Comparison of ENCODE assay signal across 12 cellular contexts in genomic region chr1:164613176-164613575, GRCh38. TPM values are rescaled to one million over a fixed set of nuclear protein-coding genes. Genes with fewer than 3 reads are reported as not detected.
DNase-seq lines count a peak whose midpoint lies in the region; ATAC-seq and TF ChIP-seq lines count a peak whose summit lies in the region.
"Had no signal": no experiment of that assay in that cellular context is flagged by ENCODE, and none has a peak within 500 bp of the region (broad histone marks: within the 10 kb centered on the region; RNA-seq: fewer than 3 reads in every experiment).

No MANE protein-coding gene starts in this region.

- H3K27ac ChIP-seq in RWPE2 (ENCODE audit: poor library complexity, severe bottlenecking) (no peak overlapping the region), foreskin keratinocyte (no peak overlapping the region), parathyroid adenoma (no peak overlapping the region)

- no peak overlapping the region for H3K4me3 Mint-ChIP-seq in T-helper 2 cell treated with Interferon-gamma antibody and Interleukin-4, amounts not matched to agents 5 μg/mL and 100 μg/mL, for 36 hours
- no peak overlapping the region for H3K4me3 Mint-ChIP-seq in activated CD4-positive, alpha-beta memory T cell treated with anti-CD3 and anti-CD28 coated beads, Interleukin-2, amount 10 ng/mL, durations not matched to agents 7 days and 5 days

- H3K27me3 Mint-ChIP-seq in T-helper 2 cell treated with Interferon-gamma antibody and Interleukin-4, amounts not matched to agents 5 μg/mL and 100 μg/mL, for 36 hours (ENCODE audit: low read depth): no peaks in the 10 kb centered on the region
- H3K27me3 Mint-ChIP-seq in activated CD4-positive, alpha-beta memory T cell treated with anti-CD3 and anti-CD28 coated beads, Interleukin-2, amount 10 ng/mL, durations not matched to agents 7 days and 5 days: no peaks in the 10 kb centered on the region

- H3K9ac ChIP-seq in parathyroid adenoma: no peak overlapping the region

- H3K9me3 ChIP-seq in RWPE2 (ENCODE audit: severe bottlenecking) (no peaks in the 10 kb centered on the region), parathyroid adenoma (ENCODE audit: control insufficient read depth, low read length) (no peaks in the 10 kb centered on the region)

- no peak overlapping the region for H3K4me3 ChIP-seq in RWPE2 (ENCODE audit: severe bottlenecking)
- no peak overlapping the region for H3K4me3 ChIP-seq in parathyroid adenoma (ENCODE audit: low read depth, low read length)

- no peak overlapping the region for H2AFZ ChIP-seq in parathyroid adenoma

- CTCF ChIA-PET in activated CD4-positive, alpha-beta memory T cell treated with anti-CD3 and anti-CD28 coated beads, Interleukin-2, amount 10 ng/mL, durations not matched to agents 7 days and 5 days (lab: Charles Lee): no interaction called here

- H3K27ac Mint-ChIP-seq in T-helper 2 cell treated with Interferon-gamma antibody and Interleukin-4, amounts not matched to agents 5 μg/mL and 100 μg/mL, for 36 hours: no peak overlapping the region
- H3K27ac Mint-ChIP-seq in activated CD4-positive, alpha-beta memory T cell treated with anti-CD3 and anti-CD28 coated beads, Interleukin-2, amount 10 ng/mL, durations not matched to agents 7 days and 5 days: no peak overlapping the region

- H3K9me3 Mint-ChIP-seq in T-helper 2 cell treated with Interferon-gamma antibody and Interleukin-4, amounts not matched to agents 5 μg/mL and 100 μg/mL, for 36 hours: no peaks in the 10 kb centered on the region
- no peaks in the 10 kb centered on the region for H3K9me3 Mint-ChIP-seq in activated CD4-positive, alpha-beta memory T cell treated with anti-CD3 and anti-CD28 coated beads, Interleukin-2, amount 10 ng/mL, durations not matched to agents 7 days and 5 days

- ATAC-seq in RWPE2 (ENCODE audit: low read depth) (peak; percentile 83), foreskin keratinocyte (peak; percentile 87)

- H3K27me3 ChIP-seq in RWPE2 (ENCODE audit: insufficient read depth, poor library complexity, severe bottlenecking) (no peaks in the 10 kb centered on the region), foreskin keratinocyte (no peaks in the 10 kb centered on the region), parathyroid adenoma (ENCODE audit: control insufficient read depth, insufficient read depth, low read length) (no peaks in the 10 kb centered on the region)

- no peaks in the 10 kb centered on the region for H3K4me1 Mint-ChIP-seq in T-helper 2 cell treated with Interferon-gamma antibody and Interleukin-4, amounts not matched to agents 5 μg/mL and 100 μg/mL, for 36 hours (ENCODE audit: low read depth)
- H3K4me1 Mint-ChIP-seq in activated CD4-positive, alpha-beta memory T cell treated with anti-CD3 and anti-CD28 coated beads, Interleukin-2, amount 10 ng/mL, durations not matched to agents 7 days and 5 days: no peaks in the 10 kb centered on the region

- H3K36me3 ChIP-seq in RWPE2 (ENCODE audit: low read depth): no peaks in the 10 kb centered on the region
- no peaks in the 10 kb centered on the region for H3K36me3 ChIP-seq in parathyroid adenoma (ENCODE audit: control insufficient read depth, insufficient read depth, low read length)

- TF ChIP-seq CTCF in RWPE2 (IDR thresholded peaks at IDR 0.05; ENCODE audit: poor library complexity, severe bottlenecking) (no peak), foreskin keratinocyte (conservative IDR thresholded peaks at IDR 0.05) (no peak), parathyroid adenoma (IDR thresholded peaks at IDR 0.05) (no peak)

- H3K79me2 ChIP-seq in parathyroid adenoma: peaks cover 13% of the 10 kb centered on the region

- H3K4me2 ChIP-seq in parathyroid adenoma (ENCODE audit: low read length): peak overlapping the region; percentile 56

- DNase-seq in GM03348 (ENCODE audit: low spot score) (peak; percentile 20), RWPE2 (ENCODE audit: low spot score) (no peak), foreskin keratinocyte (peak; percentile 79 to 88), NCI-H524 treated with DMSO at 0.1 percent for 48 hours (lab: John Stamatoyannopoulos, UW) (no peak), NCI-H2196 (lab: John Stamatoyannopoulos, UW; ENCODE audit: unreplicated experiment) (no peak)
- no peak for DNase-seq in T-helper 2 cell treated with Interferon-gamma antibody and Interleukin-4, amounts not matched to agents 5 μg/mL and 100 μg/mL, for 36 hours (ENCODE audit: low spot score)
- no peak for DNase-seq in activated CD4-positive, alpha-beta memory T cell treated with anti-CD3 and anti-CD28 coated beads, Interleukin-2, amount 10 ng/mL, durations not matched to agents 7 days and 5 days
- DNase-seq: activated T-cell treated with anti-CD3 and anti-CD28 coated beads for 4 hours, C1 segment of cervical spinal cord, erythroblast, left cardiac atrium had no signal

- H3K4me1 ChIP-seq in RWPE2 (ENCODE audit: insufficient read depth, poor library complexity, severe bottlenecking) (peaks cover 22% of the 10 kb centered on the region), foreskin keratinocyte (peaks cover 23% of the 10 kb centered on the region), parathyroid adenoma (peaks cover 18% of the 10 kb centered on the region)

- POLR2A ChIA-PET in activated CD4-positive, alpha-beta memory T cell treated with anti-CD3 and anti-CD28 coated beads, Interleukin-2, amount 10 ng/mL, durations not matched to agents 7 days and 5 days (lab: Charles Lee): no interaction called here

- no peaks in the 10 kb centered on the region for H3K36me3 Mint-ChIP-seq in T-helper 2 cell treated with Interferon-gamma antibody and Interleukin-4, amounts not matched to agents 5 μg/mL and 100 μg/mL, for 36 hours (ENCODE audit: low read depth)
- H3K36me3 Mint-ChIP-seq in activated CD4-positive, alpha-beta memory T cell treated with anti-CD3 and anti-CD28 coated beads, Interleukin-2, amount 10 ng/mL, durations not matched to agents 7 days and 5 days (ENCODE audit: low read depth): no peaks in the 10 kb centered on the region

RNA-seq across cellular contexts. Expression of gene PBX1, which starts 54.2 kb away (rescaled TPM):
- 2.8 and 3.3 TPM in 2 replicates for total RNA-seq in foreskin keratinocyte
- polyA plus RNA-seq in foreskin keratinocyte: 1.1 and 1.3 TPM in 2 replicates
- total RNA-seq in activated CD4-positive, alpha-beta memory T cell treated with anti-CD3 and anti-CD28 coated beads, Interleukin-2, amount 10 ng/mL, durations not matched to agents 7 days and 5 days: under 1 TPM; 0.18 to 0.23 TPM

Comparison
In these comparisons a context has a peak if more than half of its experiments do, and no peak if none do; other contexts are left out.
1. DNase-seq: peak in GM03348 (single experiment) and foreskin keratinocyte (2 of 2); none in RWPE2 (single experiment), T-helper 2 cell treated with Interferon-gamma antibody and Interleukin-4, amounts not matched to agents 5 μg/mL and 100 μg/mL, for 36 hours (single experiment), NCI-H524 treated with DMSO at 0.1 percent for 48 hours (single experiment), NCI-H2196 (single experiment) and activated CD4-positive, alpha-beta memory T cell treated with anti-CD3 and anti-CD28 coated beads, Interleukin-2, amount 10 ng/mL, durations not matched to agents 7 days and 5 days (single experiment).